ENCODE assay signal across 18 cellular contexts in genomic region chrX:66221856-66222255, GRCh38.
"Had no signal": no experiment of that assay in that cellular context is flagged by ENCODE, and none has a peak within 500 bp of the region (broad histone marks: within the 10 kb centered on the region; RNA-seq: fewer than 3 reads in every experiment).

No MANE protein-coding gene starts in this region.

- DNase-seq: activated CD4-positive, alpha-beta T cell treated with anti-CD3 and anti-CD28 coated beads, Interleukin-2, amount 10 ng/mL, durations not matched to agents 7 days and 5 days; activated CD4-positive, CD25-positive, alpha-beta regulatory T cell treated with anti-CD3 and anti-CD28 coated beads, Interleukin-2, amount 50 U/mL, for 72 hours; activated CD8-positive, alpha-beta T cell treated with anti-CD3 and anti-CD28 coated beads, Interleukin-2, amount 10 ng/mL, durations not matched to agents 7 days and 5 days; activated gamma-delta T cell treated with Interleukin-2 at 50 U/mL for 16 hours; anterior cingulate cortex; head of caudate nucleus; hypothalamus; left cardiac atrium; ovary; stimulated activated CD4-positive, alpha-beta T cell treated with anti-CD3 and anti-CD28 coated beads, Interleukin-4, amount 100 ng/mL, for 24 hours; stimulated activated naive CD4-positive, alpha-beta T cell treated with Interleukin-2 at 50 U/mL for 16 hours; WERI-Rb-1 had no signal

- H3K4me3 ChIP-seq: gastroesophageal sphincter, ovary, prostate gland, thoracic aorta, vagina had no signal

- H3K27me3 ChIP-seq: gastroesophageal sphincter, neutrophil, ovary, vagina had no signal

- H3K36me3 ChIP-seq: gastroesophageal sphincter, neutrophil, ovary, prostate gland, thoracic aorta, vagina, WERI-Rb-1 had no signal

- H3K4me1 ChIP-seq: gastroesophageal sphincter, prostate gland, vagina had no signal

- H3K27ac ChIP-seq: epithelial cell of prostate, gastroesophageal sphincter, neutrophil, ovary, prostate gland, thoracic aorta, vagina, WERI-Rb-1 had no signal

- H3K9me3 ChIP-seq: gastroesophageal sphincter, neutrophil, ovary, prostate gland, thoracic aorta, vagina had no signal
